14 cellular contexts compared by ENCODE assay signal in the genomic region with DNA sequence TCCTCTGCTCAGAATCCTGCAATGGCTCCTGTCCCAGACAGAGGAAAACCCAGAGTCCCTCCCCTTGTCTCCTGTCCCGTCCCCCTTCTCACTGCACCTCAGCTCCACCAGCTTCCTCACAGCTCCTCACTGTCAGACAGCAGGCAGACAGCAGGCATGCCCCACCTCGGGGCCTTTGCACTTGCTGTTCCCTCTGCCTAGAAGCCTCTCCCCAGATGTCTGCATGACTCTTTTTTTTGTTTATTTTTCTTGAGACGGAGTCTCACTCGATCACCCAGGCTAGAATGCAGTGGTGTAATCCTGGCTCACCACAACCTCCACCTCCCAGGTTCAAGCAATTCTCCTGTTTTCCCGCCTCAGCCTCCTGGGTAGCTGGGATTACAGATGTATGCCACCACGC. TPM values are rescaled to one million over a fixed set of nuclear protein-coding genes. Genes with fewer than 3 reads are reported as not detected.
DNase-seq lines count a peak whose midpoint lies in the region; TF ChIP-seq lines count a peak whose summit lies in the region.
"Had no signal": no experiment of that assay in that cellular context is flagged by ENCODE, and none has a peak within 500 bp of the region (broad histone marks: within the 10 kb centered on the region; RNA-seq: fewer than 3 reads in every experiment).

No MANE protein-coding gene starts in this region.

- H3K27me3 ChIP-seq in dorsolateral prefrontal cortex: no peaks in the 10 kb centered on the region
- no peaks in the 10 kb centered on the region for H3K27me3 ChIP-seq in thyroid gland

- 0 out of 2 replicates have a peak, but pooled peaks cover 3% of the 10 kb centered on the region for H3K4me1 ChIP-seq in HEK293 (ENCODE audit: control insufficient read depth, insufficient read depth, low read length)
- peaks cover 10 to 36% of the 10 kb centered on the region in 2 donors for H3K4me1 ChIP-seq in thyroid gland

- no peaks in the 10 kb centered on the region for H3K36me3 Mint-ChIP-seq in mesothelial cell of epicardium
- H3K36me3 Mint-ChIP-seq: CD4-positive, CD25-positive, alpha-beta regulatory T cell; naive B cell had no signal

- POLR2A ChIA-PET in HEK293 (lab: Yijun Ruan, JAX): no interaction called here

- no peak for TF ChIP-seq POLR2A in thyroid gland (IDR thresholded peaks at IDR 0.05)

- CTCF ChIA-PET in HEK293 (lab: Yijun Ruan, JAX): interaction anchor here (0.8 kb wide), 1 partner anchor 24 kb away, joined by 3 read pairs; no protein-coding TSS in a partner anchor

- no peaks in the 10 kb centered on the region for H3K9me3 Mint-ChIP-seq in mesothelial cell of epicardium
- H3K9me3 Mint-ChIP-seq: activated naive CD8-positive, alpha-beta T cell treated with anti-CD3 and anti-CD28 coated beads, Interleukin-2, amount 50 U/mL, for 24 hours; CD4-positive, CD25-positive, alpha-beta regulatory T cell; effector memory CD8-positive, alpha-beta T cell; naive B cell had no signal

- WGBS in thyroid gland, 2 donors: 63 to 78% methylated on average over 6 of the region's 6 CpGs

- no peak overlapping the region for H3K4me3 Mint-ChIP-seq in mesothelial cell of epicardium
- H3K4me3 Mint-ChIP-seq: activated naive CD8-positive, alpha-beta T cell treated with anti-CD3 and anti-CD28 coated beads, Interleukin-2, amount 50 U/mL, for 24 hours; CD4-positive, CD25-positive, alpha-beta regulatory T cell; effector memory CD8-positive, alpha-beta T cell; naive B cell had no signal

- TF ChIP-seq CTCF in HEK293 (tag by site-specific recombination; IDR thresholded peaks at IDR 0.05): no peak
- TF ChIP-seq CTCF in dorsolateral prefrontal cortex (IDR thresholded peaks at IDR 0.05 in 54 of 56, conservative IDR thresholded peaks at IDR 0.05 in 2 of 56; ENCODE audit: low read depth in 1 of 56, partially characterized antibody in 56 of 56): no peak
- TF ChIP-seq CTCF in mesothelial cell of epicardium (IDR thresholded peaks at IDR 0.05; ENCODE audit: unreplicated experiment): no peak
- no peak for TF ChIP-seq CTCF in thyroid gland (IDR thresholded peaks at IDR 0.05)
- TF ChIP-seq CTCF in GM13977 (IDR thresholded peaks at IDR 0.05; ENCODE audit: extremely low read depth, insufficient read depth, missing control alignments): no peak

- H3K4me3 ChIP-seq in HEK293 (ENCODE audit: low read depth, low read length) (no peak overlapping the region), dorsolateral prefrontal cortex (no peak overlapping the region), thyroid gland (replicated peaks in 1 of 3) (no peak overlapping the region)

- DNase-seq in dorsolateral prefrontal cortex (no peak), mesothelial cell of epicardium (ENCODE audit: low spot score in 2 of 2, unreplicated experiment in 2 of 2) (no peak), thyroid gland (no peak), DMS79 treated with DMSO at 0.1 percent for 48 hours (lab: John Stamatoyannopoulos, UW) (no peak), globus pallidus (ENCODE audit: low spot score) (no peak), GM13977 (ENCODE audit: low spot score) (no peak)
- no peak for DNase-seq in stimulated activated naive CD4-positive, alpha-beta T cell (lab: John Stamatoyannopoulos, UW)
- DNase-seq: activated naive CD8-positive, alpha-beta T cell treated with anti-CD3 and anti-CD28 coated beads, Interleukin-2, amount 50 U/mL, for 24 hours; CD4-positive, CD25-positive, alpha-beta regulatory T cell; effector memory CD8-positive, alpha-beta T cell; naive B cell; NCI-H446 treated with DMSO at 0.1 percent for 48 hours had no signal

- H3K27ac Mint-ChIP-seq in mesothelial cell of epicardium: peak overlapping the region; percentile 11
- H3K27ac Mint-ChIP-seq: activated naive CD8-positive, alpha-beta T cell treated with anti-CD3 and anti-CD28 coated beads, Interleukin-2, amount 50 U/mL, for 24 hours; CD4-positive, CD25-positive, alpha-beta regulatory T cell; effector memory CD8-positive, alpha-beta T cell had no signal

- intact Hi-C loops in dorsolateral prefrontal cortex (cut with DNase I): no loop called here
- intact Hi-C loops in thyroid gland (cut with DNase I): no loop called here

- no peaks in the 10 kb centered on the region for H3K9me3 ChIP-seq in HEK293 (ENCODE audit: control insufficient read depth, insufficient read depth, low read depth, low read length)
- H3K9me3 ChIP-seq in thyroid gland: no peaks in the 10 kb centered on the region

- no peaks in the 10 kb centered on the region for H3K27me3 Mint-ChIP-seq in mesothelial cell of epicardium (ENCODE audit: low read depth)
- H3K27me3 Mint-ChIP-seq: activated naive CD8-positive, alpha-beta T cell treated with anti-CD3 and anti-CD28 coated beads, Interleukin-2, amount 50 U/mL, for 24 hours had no signal

- no peak overlapping the region for H3K27ac ChIP-seq in HEK293 (ENCODE audit: extremely low read depth, low read depth, low read length)
- peak overlapping the region in 44 of 59 donors; percentile 46 to 89 (median 76) for H3K27ac ChIP-seq in dorsolateral prefrontal cortex
- peak overlapping the region in 2 of 3 donors; percentile 24 to 68 for H3K27ac ChIP-seq in thyroid gland
- H3K27ac ChIP-seq: HL-60 had no signal

- peaks cover 6% of the 10 kb centered on the region for H3K4me1 Mint-ChIP-seq in mesothelial cell of epicardium
- H3K4me1 Mint-ChIP-seq: activated naive CD8-positive, alpha-beta T cell treated with anti-CD3 and anti-CD28 coated beads, Interleukin-2, amount 50 U/mL, for 24 hours; CD4-positive, CD25-positive, alpha-beta regulatory T cell; naive B cell had no signal

- no peaks in the 10 kb centered on the region for H3K36me3 ChIP-seq in HEK293 (ENCODE audit: control insufficient read depth in 2 of 2, insufficient read depth in 1 of 2, low read length in 2 of 2)
- H3K36me3 ChIP-seq in thyroid gland: no peaks in the 10 kb centered on the region

- in situ Hi-C loops in GM13977 (cut with MboI; ENCODE audit: low pct_unique_long_range_greater_than_20kb, low sequenced_read_pairs, unreplicated experiment): no loop called here

TF ChIP-seq in HEK293, 187 proteins besides CTCF, POLR2A, EP300 and RAD21:
- TF ChIP-seq ZNF302 (tag by site-specific recombination; IDR thresholded peaks at IDR 0.05; ENCODE audit: low read depth): no peak
- TF ChIP-seq ZNF621 (tag by site-specific recombination; IDR thresholded peaks at IDR 0.05): no peak
- TF ChIP-seq ZIC2 (tag by site-specific recombination; IDR thresholded peaks at IDR 0.05): peak; percentile 24; the same call in 1 of the 2 replicates
- TF ChIP-seq ZNF624 (tag by site-specific recombination; IDR thresholded peaks at IDR 0.05): no peak
- TF ChIP-seq ZNF404 (tag by site-specific recombination; IDR thresholded peaks at IDR 0.05): no peak
- TF ChIP-seq ZFP37 (tag by site-specific recombination; IDR thresholded peaks at IDR 0.05): no peak
- peak; percentile 74 for TF ChIP-seq ZNF335 (tag by site-specific recombination; conservative IDR thresholded peaks at IDR 0.05)
- TF ChIP-seq OVOL3 (tag by site-specific recombination; IDR thresholded peaks at IDR 0.05): no peak
- TF ChIP-seq ZNF76 (tag by site-specific recombination; IDR thresholded peaks at IDR 0.05; ENCODE audit: borderline replicate concordance, low read depth): no peak
- TF ChIP-seq PRDM1 (tag by site-specific recombination; IDR thresholded peaks at IDR 0.05): no peak
- no peak for TF ChIP-seq ZNF23 (tag by site-specific recombination; IDR thresholded peaks at IDR 0.05; ENCODE audit: borderline replicate concordance)
- peak; percentile 59 for TF ChIP-seq GLIS1 (tag by site-specific recombination; IDR thresholded peaks at IDR 0.05)
- no peak for TF ChIP-seq REPIN1 (tag by site-specific recombination; IDR thresholded peaks at IDR 0.05; ENCODE audit: low read depth)
- TF ChIP-seq ZNF623 (tag by site-specific recombination; IDR thresholded peaks at IDR 0.05): peak; percentile 94
- no peak for TF ChIP-seq ZNF514 (tag by site-specific recombination; IDR thresholded peaks at IDR 0.05)
- no peak for TF ChIP-seq ZBTB8A (tag by site-specific recombination; IDR thresholded peaks at IDR 0.05)
TF ChIP-seq in HEK293: peak in this region for 4.

RNA-seq across cellular contexts. Expression of a gene that starts 8.8 kb away (rescaled TPM):
- total RNA-seq in dorsolateral prefrontal cortex: 10 to 100 TPM; 11.5 to 82.1 (median 47.8) TPM
- not detected in 3 replicates for total RNA-seq in mesothelial cell of epicardium
- total RNA-seq in thyroid gland: not detected
- total RNA-seq: CD4-positive, CD25-positive, alpha-beta regulatory T cell had no signal

RNA-seq across cellular contexts. Expression of a gene that starts 14.5 kb away (rescaled TPM):
- under 1 TPM in 33 of 120 experiments, not detected in 87; 0.23 to 0.90 (median 0.48) TPM for total RNA-seq in dorsolateral prefrontal cortex
- total RNA-seq in mesothelial cell of epicardium: 0.51 to 1.1 TPM (median 0.68 TPM) in 3 replicates
- not detected for total RNA-seq in thyroid gland
- total RNA-seq: CD4-positive, CD25-positive, alpha-beta regulatory T cell had no signal

RNA-seq across cellular contexts. Expression of a gene that starts 25.4 kb away (rescaled TPM):
- total RNA-seq in dorsolateral prefrontal cortex: 100 to 1,000 TPM in 13 of 120 experiments, 10 to 100 TPM in 107; 34.7 to 209 (median 68.0) TPM
- total RNA-seq in mesothelial cell of epicardium: 100 to 105 TPM (median 102 TPM) in 3 replicates
- 100 to 1,000 TPM in 2 of 4 donors, 10 to 100 TPM in 2; 47.3 to 108 (median 84.8) TPM for total RNA-seq in thyroid gland
- total RNA-seq: CD4-positive, CD25-positive, alpha-beta regulatory T cell had no signal

Comparison
In these comparisons a context has a peak if more than half of its experiments do, and no peak if none do; other contexts are left out.
1. RNA of a gene that starts 8.8 kb away (total RNA-seq): 11.5 to 82.1 TPM in dorsolateral prefrontal cortex; not detected in mesothelial cell of epicardium and not detected in thyroid gland; every median in the first group is over 10 times any median in the second.